Comparison of ENCODE assay signal across 16 cellular contexts in the genomic region with DNA sequence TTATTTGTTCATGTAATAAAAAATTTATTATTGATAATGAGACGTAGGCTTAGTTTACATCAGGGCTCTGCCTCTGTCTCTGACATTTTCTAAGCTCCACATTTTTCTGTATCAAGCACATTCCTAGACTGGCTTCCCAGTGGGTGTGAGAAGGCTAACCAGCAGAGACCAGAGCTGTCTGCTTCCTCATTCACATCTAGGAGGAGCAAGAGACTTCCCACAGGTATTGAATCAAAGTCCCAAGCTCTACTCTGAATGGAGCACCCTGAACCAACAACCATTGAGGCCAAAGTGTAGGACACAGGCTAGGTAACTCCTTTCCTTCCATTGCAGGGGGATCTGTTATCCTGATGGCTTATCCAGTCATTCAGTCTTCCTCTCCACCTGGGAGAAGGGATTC.
A peak's percentile ranks its signal among the peaks of the same experiment; 100 is the strongest.
DNase-seq lines count a peak whose midpoint lies in the region; ATAC-seq and TF ChIP-seq lines count a peak whose summit lies in the region.
"Had no signal": no experiment of that assay in that cellular context is flagged by ENCODE, and none has a peak within 500 bp of the region (broad histone marks: within the 10 kb centered on the region; RNA-seq: fewer than 3 reads in every experiment).

No MANE protein-coding gene starts in this region.

- H3K27me3 ChIP-seq in upper lobe of right lung, result no peaks in the 10 kb centered on the region
- H3K27me3 ChIP-seq: BLaER1, MG63 had no signal

- intact Hi-C loops in activated CD4-positive, alpha-beta memory T cell treated with anti-CD3 and anti-CD28 coated beads for 36 hours (cut with micrococcal nuclease), result no loop called here
- intact Hi-C loops in upper lobe of right lung (cut with DNase I), result no loop called here
- intact Hi-C loops in left cardiac atrium (cut with DNase I), result no loop called here

- peak overlapping the region; percentile 31 for H3K27ac Mint-ChIP-seq in activated CD4-positive, alpha-beta memory T cell treated with anti-CD3 and anti-CD28 coated beads for 36 hours
- H3K27ac Mint-ChIP-seq in activated CD4-positive, alpha-beta memory T cell treated with anti-CD3 and anti-CD28 coated beads, Interleukin-2, amount 10 ng/mL, durations not matched to agents 7 days and 5 days, result no peak overlapping the region
- H3K27ac Mint-ChIP-seq in WTC11, result peak overlapping the region; percentile 47; the same call in 1 of the 2 replicates

- no peak for TF ChIP-seq CTCF in WTC11 (IDR thresholded peaks at IDR 0.05)
- TF ChIP-seq CTCF in upper lobe of right lung (IDR thresholded peaks at IDR 0.05), result no peak

- ATAC-seq in WTC11 (peak; percentile 90), upper lobe of right lung (peak; percentile 25), left cardiac atrium (no peak), HG03378 (IDR thresholded peaks at IDR 0.05; ENCODE audit: unreplicated experiment) (no peak)
- ATAC-seq: PC-3 had no signal

- H3K36me3 Mint-ChIP-seq in activated CD4-positive, alpha-beta memory T cell treated with anti-CD3 and anti-CD28 coated beads for 36 hours, result peaks cover 2% of the 10 kb centered on the region
- H3K36me3 Mint-ChIP-seq in activated CD4-positive, alpha-beta memory T cell treated with anti-CD3 and anti-CD28 coated beads, Interleukin-2, amount 10 ng/mL, durations not matched to agents 7 days and 5 days (ENCODE audit: low read depth), result peaks cover 16% of the 10 kb centered on the region
- no peaks in the 10 kb centered on the region for H3K36me3 Mint-ChIP-seq in WTC11

- POLR2A ChIA-PET in activated CD4-positive, alpha-beta memory T cell treated with anti-CD3 and anti-CD28 coated beads for 36 hours (lab: Charles Lee), result no interaction called here
- POLR2A ChIA-PET in activated CD4-positive, alpha-beta memory T cell treated with anti-CD3 and anti-CD28 coated beads, Interleukin-2, amount 10 ng/mL, durations not matched to agents 7 days and 5 days (lab: Charles Lee), result no interaction called here
- POLR2A ChIA-PET in WTC11 (lab: Charles Lee), result interaction anchor here (1.5 kb wide), 1 partner anchor 72 kb away, joined by 4 read pairs; a partner anchor contains a TSS

- H3K9me3 Mint-ChIP-seq in activated CD4-positive, alpha-beta memory T cell treated with anti-CD3 and anti-CD28 coated beads for 36 hours, result no peaks in the 10 kb centered on the region
- H3K9me3 Mint-ChIP-seq in activated CD4-positive, alpha-beta memory T cell treated with anti-CD3 and anti-CD28 coated beads, Interleukin-2, amount 10 ng/mL, durations not matched to agents 7 days and 5 days, result no peaks in the 10 kb centered on the region
- no peaks in the 10 kb centered on the region for H3K9me3 Mint-ChIP-seq in WTC11
- H3K9me3 Mint-ChIP-seq: H9 had no signal

- H3K4me3 Mint-ChIP-seq in activated CD4-positive, alpha-beta memory T cell treated with anti-CD3 and anti-CD28 coated beads for 36 hours, result no peak overlapping the region
- H3K4me3 Mint-ChIP-seq in activated CD4-positive, alpha-beta memory T cell treated with anti-CD3 and anti-CD28 coated beads, Interleukin-2, amount 10 ng/mL, durations not matched to agents 7 days and 5 days, result no peak overlapping the region
- no peak overlapping the region for H3K4me3 Mint-ChIP-seq in WTC11
- H3K4me3 Mint-ChIP-seq: H9 had no signal

- H3K27ac ChIP-seq in upper lobe of right lung, result no peak overlapping the region
- H3K27ac ChIP-seq: 22Rv1, BLaER1 had no signal

- peaks cover 50% of the 10 kb centered on the region for H3K4me1 Mint-ChIP-seq in activated CD4-positive, alpha-beta memory T cell treated with anti-CD3 and anti-CD28 coated beads for 36 hours (ENCODE audit: low read depth)
- peaks cover 17% of the 10 kb centered on the region for H3K4me1 Mint-ChIP-seq in activated CD4-positive, alpha-beta memory T cell treated with anti-CD3 and anti-CD28 coated beads, Interleukin-2, amount 10 ng/mL, durations not matched to agents 7 days and 5 days
- peaks cover 49% of the 10 kb centered on the region for H3K4me1 Mint-ChIP-seq in WTC11

- H3K4me3 ChIP-seq in upper lobe of right lung, result no peak overlapping the region
- H3K4me3 ChIP-seq: BLaER1, MG63 had no signal

- DNase-seq in activated CD4-positive, alpha-beta memory T cell treated with anti-CD3 and anti-CD28 coated beads for 36 hours, result no peak
- no peak for DNase-seq in activated CD4-positive, alpha-beta memory T cell treated with anti-CD3 and anti-CD28 coated beads, Interleukin-2, amount 10 ng/mL, durations not matched to agents 7 days and 5 days
- DNase-seq in WTC11 (ENCODE audit: low spot score) (no peak), iPS-NIHi11 (ENCODE audit: low spot score) (peak; percentile 13), upper lobe of right lung (no peak), NCI-H1694 (lab: John Stamatoyannopoulos, UW) (no peak), left cardiac atrium (no peak)
- DNase-seq: H9, MG63, NCI-H1105 treated with DMSO at 0.1 percent for 48 hours, NCI-H187 treated with DMSO at 0.1 percent for 48 hours, NCI-H446, PC-3 had no signal

- no peaks in the 10 kb centered on the region for H3K27me3 Mint-ChIP-seq in activated CD4-positive, alpha-beta memory T cell treated with anti-CD3 and anti-CD28 coated beads for 36 hours
- no peaks in the 10 kb centered on the region for H3K27me3 Mint-ChIP-seq in activated CD4-positive, alpha-beta memory T cell treated with anti-CD3 and anti-CD28 coated beads, Interleukin-2, amount 10 ng/mL, durations not matched to agents 7 days and 5 days
- H3K27me3 Mint-ChIP-seq in WTC11 (ENCODE audit: low read depth), result no peaks in the 10 kb centered on the region

- no peaks in the 10 kb centered on the region for H3K9me3 ChIP-seq in upper lobe of right lung
- H3K9me3 ChIP-seq: BLaER1, MG63 had no signal

- no peaks in the 10 kb centered on the region for H3K36me3 ChIP-seq in upper lobe of right lung
- H3K36me3 ChIP-seq: BLaER1, MG63 had no signal

- CTCF ChIA-PET in activated CD4-positive, alpha-beta memory T cell treated with anti-CD3 and anti-CD28 coated beads for 36 hours (lab: Charles Lee), result interaction anchor here (1.5 kb wide), 1 partner anchor 76 kb away, joined by 3 read pairs; no protein-coding TSS in a partner anchor
- CTCF ChIA-PET in activated CD4-positive, alpha-beta memory T cell treated with anti-CD3 and anti-CD28 coated beads, Interleukin-2, amount 10 ng/mL, durations not matched to agents 7 days and 5 days (lab: Charles Lee), result interaction anchor here (1.1 kb wide), 1 partner anchor 8 kb away, joined by 3 read pairs; no protein-coding TSS in a partner anchor
- CTCF ChIA-PET in WTC11 (lab: Charles Lee), result interaction anchor here (0.7 to 1.2 kb wide), 5 partner anchors 9 to 49 kb away, joined by 3 to 4 read pairs (median 3); no protein-coding TSS in a partner anchor

- H3K4me1 ChIP-seq in upper lobe of right lung, result no peaks in the 10 kb centered on the region
- H3K4me1 ChIP-seq: BLaER1 had no signal

TF ChIP-seq in WTC11, 78 proteins besides CTCF, POLR2A, EP300 and RAD21:
- no peak for TF ChIP-seq ZNF232 (CRISPR knock-in tag; IDR thresholded peaks at IDR 0.05)

Comparison
In these comparisons a context has a peak if more than half of its experiments do, and no peak if none do; other contexts are left out.
1. ATAC-seq: peak in WTC11 (single experiment) and upper lobe of right lung (single experiment); none in left cardiac atrium (0 of 2) and HG03378 (single experiment).